In the genomic region with DNA sequence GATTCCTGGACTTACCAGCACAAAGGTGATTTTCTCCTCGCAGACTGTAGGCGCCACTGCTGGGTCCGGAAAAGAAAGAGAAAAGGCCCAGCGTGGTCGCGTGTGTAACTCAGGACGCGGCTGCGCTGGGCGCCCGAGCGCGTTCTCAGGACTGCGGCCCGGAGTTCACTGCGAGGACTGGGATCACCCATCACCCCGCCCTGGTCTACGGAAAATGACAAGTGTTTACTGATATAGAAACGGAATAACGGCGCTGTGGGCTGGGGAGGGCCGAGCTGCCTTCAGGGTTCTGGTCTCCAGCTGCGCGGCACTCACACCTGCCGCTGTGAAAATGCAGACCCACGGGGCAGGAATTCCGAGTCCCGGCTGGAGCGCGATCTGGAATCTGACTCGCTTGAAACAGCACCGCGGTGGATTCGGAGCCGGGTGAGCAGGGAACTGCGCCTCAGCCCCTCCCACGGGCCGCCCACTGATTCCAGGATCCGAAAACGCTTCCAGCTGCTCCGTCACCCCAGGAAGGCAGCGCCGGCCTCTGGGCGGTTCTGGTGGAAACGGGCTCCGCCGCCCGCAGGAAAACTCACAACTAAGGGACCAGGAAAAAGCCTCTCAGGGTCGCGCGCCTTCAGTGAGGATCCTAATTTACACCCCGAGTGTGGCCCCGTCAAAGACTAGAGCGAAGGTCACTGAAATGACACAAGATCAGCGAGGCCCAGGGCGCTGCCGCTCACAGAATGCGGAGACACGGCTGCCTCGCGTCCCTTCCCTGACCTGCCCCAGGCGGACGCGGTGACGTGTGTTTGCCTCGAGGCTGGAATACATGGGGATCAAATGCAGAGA, we compare ENCODE assay signal across 8 cellular contexts. TPM values are rescaled to one million over a fixed set of nuclear protein-coding genes. Genes with fewer than 3 reads are reported as not detected.
DNase-seq lines count a peak whose midpoint lies in the region; ATAC-seq and TF ChIP-seq lines count a peak whose summit lies in the region.

No MANE protein-coding gene starts in this region.

- H3K36me3 ChIP-seq in adrenal gland (replicated peaks in 1 of 2) (no peaks in the 10 kb centered on the region), cardiac muscle cell (no peaks in the 10 kb centered on the region), osteoblast (ENCODE audit: insufficient read depth, low read length) (no peaks in the 10 kb centered on the region), upper lobe of right lung (no peaks in the 10 kb centered on the region)

- TF ChIP-seq CTCF in LNCaP clone FGC (IDR thresholded peaks at IDR 0.05; ENCODE audit: control insufficient read depth, extremely low read depth, insufficient read depth), result peak; percentile 52
- TF ChIP-seq CTCF in adrenal gland (IDR thresholded peaks at IDR 0.05), result peak in 5 of 6 experiments; percentile 15 to 56 (median 47)
- TF ChIP-seq CTCF in cardiac muscle cell (IDR thresholded peaks at IDR 0.05; ENCODE audit: low read depth, low read length), result peak; percentile 46
- no peak for TF ChIP-seq CTCF in osteoblast (IDR thresholded peaks at IDR 0.05; ENCODE audit: extremely low read depth, low read depth, low read length)
- TF ChIP-seq CTCF in upper lobe of right lung (IDR thresholded peaks at IDR 0.05), result peak; percentile 40

- DNase-seq in AG20443 (ENCODE audit: low spot score) (peak; percentile 87), LNCaP clone FGC (ENCODE audit: low read depth) (peak; percentile 48), SW 1271 (lab: John Stamatoyannopoulos, UW) (peak; percentile 74 to 82), adrenal gland (peak; percentile 84 to 93 (median 91)), cardiac muscle cell (ENCODE audit: low read depth in 1 of 2, low spot score in 1 of 2) (peak; percentile 76 to 79), osteoblast (ENCODE audit: insufficient read length, low spot score, missing footprints) (peak; percentile 94), upper lobe of right lung (peak; percentile 94)

- peak overlapping the region; percentile 89 for H3K4me2 ChIP-seq in osteoblast (ENCODE audit: insufficient read depth, low read length)

- H3K9me3 ChIP-seq in adrenal gland (replicated peaks in 1 of 3) (no peaks in the 10 kb centered on the region), cardiac muscle cell (ENCODE audit: low read depth) (no peaks in the 10 kb centered on the region), osteoblast (ENCODE audit: low read depth, low read length) (no peaks in the 10 kb centered on the region), upper lobe of right lung (no peaks in the 10 kb centered on the region)

- H4K20me1 ChIP-seq in osteoblast (ENCODE audit: insufficient read depth, low read length), result no peaks in the 10 kb centered on the region

- intact Hi-C loops in adrenal gland (cut with DNase I), result no loop called here
- intact Hi-C loops in upper lobe of right lung (cut with DNase I), result no loop called here

- H3K27ac ChIP-seq in adrenal gland (peak overlapping the region; percentile 83 to 99 (median 96)), cardiac muscle cell (peak overlapping the region; percentile 42), osteoblast (ENCODE audit: low read depth, low read length) (peak overlapping the region; percentile 65), upper lobe of right lung (peak overlapping the region; percentile 93)

- peak overlapping the region; percentile 97 for H2AFZ ChIP-seq in osteoblast (ENCODE audit: low read length)

- no peaks in the 10 kb centered on the region for H3K79me2 ChIP-seq in osteoblast (ENCODE audit: insufficient read depth, low read length)

- 0 to 1% (median 1%) methylated on average over 27 to 66 of the region's 66 CpGs for WGBS in adrenal gland, 4 donors

- TF ChIP-seq POLR2A in adrenal gland (IDR thresholded peaks at IDR 0.05), result peak; percentile 47 to 88

- no peaks in the 10 kb centered on the region for H3K27me3 ChIP-seq in adrenal gland
- H3K27me3 ChIP-seq in cardiac muscle cell, result peaks cover 43% of the 10 kb centered on the region
- H3K27me3 ChIP-seq in osteoblast (ENCODE audit: insufficient read depth, low read length), result peaks cover 22% of the 10 kb centered on the region
- no peaks in the 10 kb centered on the region for H3K27me3 ChIP-seq in upper lobe of right lung

- peak overlapping the region; percentile 54 for H3K4me3 ChIP-seq in LNCaP clone FGC (ENCODE audit: low read depth, low read length)
- H3K4me3 ChIP-seq in adrenal gland, result peak overlapping the region in 3 of 4 donors; percentile 37 to 64 (median 56)
- H3K4me3 ChIP-seq in cardiac muscle cell, result peak overlapping the region; percentile 27
- peak overlapping the region; percentile 77 for H3K4me3 ChIP-seq in osteoblast (ENCODE audit: insufficient read depth, low read length)
- H3K4me3 ChIP-seq in upper lobe of right lung, result peak overlapping the region; percentile 56

- H3K4me1 ChIP-seq in adrenal gland (replicated peaks in 1 of 2) (peaks cover 9 to 17% of the 10 kb centered on the region in 2 donors), cardiac muscle cell (ENCODE audit: low read depth) (no peaks in the 10 kb centered on the region), osteoblast (ENCODE audit: insufficient read depth, low read length) (peaks cover 10% of the 10 kb centered on the region), upper lobe of right lung (peaks cover 12% of the 10 kb centered on the region)

- peak; percentile 77 for ATAC-seq in GM19463 (IDR thresholded peaks at IDR 0.05; ENCODE audit: unreplicated experiment)
- ATAC-seq in upper lobe of right lung, result peak; percentile 92

RNA-seq across cellular contexts. Expression of a gene that starts 34.5 kb away (rescaled TPM):
- total RNA-seq in adrenal gland, result 1,000 to 10,000 TPM in 7 of 8 donors, 100 to 1,000 TPM in 1; 801 to 2,952 (median 1,268) TPM
- 1,000 to 10,000 TPM in 2 of 3 donors, 100 to 1,000 TPM in 1; 341 to 1,363 (median 1,237) TPM for polyA plus RNA-seq in adrenal gland
- 164 and 177 TPM in 2 replicates for total RNA-seq in cardiac muscle cell
- polyA plus RNA-seq in cardiac muscle cell, result 119 TPM in 2 replicates
- 268 and 292 TPM in 2 replicates for total RNA-seq in osteoblast
- 1,071 TPM for total RNA-seq in upper lobe of right lung

Comparison
In these comparisons a context has a peak if more than half of its experiments do, and no peak if none do; other contexts are left out.
1. Peak in every context shown above with its lines: DNase-seq, ATAC-seq, H3K4me3 ChIP-seq and H3K27ac ChIP-seq.
2. H3K4me3 ChIP-seq: peak in every context shown above with its lines; median percentile 77 in osteoblast; 56 in adrenal gland; 56 in upper lobe of right lung; 54 in LNCaP clone FGC; 27 in cardiac muscle cell.
3. H3K27ac ChIP-seq: peak in every context shown above with its lines; median percentile 96 in adrenal gland; 93 in upper lobe of right lung; 65 in osteoblast; 42 in cardiac muscle cell.